4 cellular contexts compared by ENCODE assay signal in the genomic region with DNA sequence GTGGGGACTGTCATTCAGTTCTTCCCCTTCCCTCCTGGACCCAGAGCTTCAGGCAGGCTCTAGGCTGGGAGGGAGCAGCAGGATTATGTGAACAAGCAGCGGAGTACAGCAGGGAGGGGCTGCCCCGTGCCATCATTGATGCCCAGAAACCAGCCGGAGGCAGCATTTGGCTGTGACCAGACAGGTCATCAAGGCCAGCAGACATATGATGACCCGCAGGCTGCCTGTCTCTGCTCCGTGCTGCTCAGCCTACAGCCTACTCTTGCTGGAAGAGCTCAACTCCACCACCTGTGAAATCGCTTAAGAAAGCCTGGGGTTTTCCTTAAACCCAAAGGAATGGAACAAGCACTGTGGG.
DNase-seq lines count a peak whose midpoint lies in the region; ATAC-seq lines count a peak whose summit lies in the region.
"Had no signal": no experiment of that assay in that cellular context is flagged by ENCODE, and none has a peak within 500 bp of the region (broad histone marks: within the 10 kb centered on the region; RNA-seq: fewer than 3 reads in every experiment).

No MANE protein-coding gene starts in this region.

- H3K36me3 ChIP-seq in BLaER1 = peaks cover 66% of the 10 kb centered on the region

- 0 out of 2 replicates have a peak overlapping the region, but pooled peaks have one; percentile 15 for H3K9ac ChIP-seq in BLaER1

- H3K27ac ChIP-seq in BLaER1 = no peak overlapping the region

- no peak overlapping the region for H3K4me2 ChIP-seq in BLaER1

- H3K4me1 ChIP-seq in BLaER1 = peaks cover 37% of the 10 kb centered on the region

- peaks cover 94% of the 10 kb centered on the region for H4K20me1 ChIP-seq in BLaER1

- no peak overlapping the region for H3K4me3 ChIP-seq in BLaER1

- DNase-seq in stimulated activated naive CD8-positive, alpha-beta T cell treated with anti-CD3 and anti-CD28 coated beads, Interleukin-15, Interleukin-2, amounts not matched to agents 100 U/mL and 50 U/mL, for 24 hours = no peak
- DNase-seq: foreskin melanocyte; naive thymus-derived CD4-positive, alpha-beta T cell had no signal

- ATAC-seq in stimulated activated naive CD8-positive, alpha-beta T cell treated with anti-CD3 and anti-CD28 coated beads, Interleukin-15, Interleukin-2, amounts not matched to agents 100 U/mL and 50 U/mL, for 24 hours = no peak
- ATAC-seq: naive thymus-derived CD4-positive, alpha-beta T cell had no signal

- no peaks in the 10 kb centered on the region for H3K27me3 ChIP-seq in BLaER1

- no peaks in the 10 kb centered on the region for H3K9me3 ChIP-seq in BLaER1
